11 cellular contexts compared by ENCODE assay signal in genomic region chr13:97275265-97275664, GRCh38. TPM values are rescaled to one million over a fixed set of nuclear protein-coding genes. Genes with fewer than 3 reads are reported as not detected.
DNase-seq lines count a peak whose midpoint lies in the region; ATAC-seq and TF ChIP-seq lines count a peak whose summit lies in the region.
"Had no signal": no experiment of that assay in that cellular context is flagged by ENCODE, and none has a peak within 500 bp of the region (broad histone marks: within the 10 kb centered on the region; RNA-seq: fewer than 3 reads in every experiment).

No MANE protein-coding gene starts in this region.

- peaks cover 75% of the 10 kb centered on the region for H3F3A ChIP-seq in GM23248 (ENCODE audit: insufficient read depth)

- in situ Hi-C loops in GM23248 (cut with MboI) = no loop called here

- H3K9me3 ChIP-seq in GM23248 (ENCODE audit: low read depth) (no peaks in the 10 kb centered on the region), ascending aorta (no peaks in the 10 kb centered on the region), left ventricle myocardium inferior (replicated peaks) (no peaks in the 10 kb centered on the region), skeletal muscle satellite cell (replicated peaks; ENCODE audit: low read length) (no peaks in the 10 kb centered on the region)

- H3K27me3 ChIP-seq in GM23248 (replicated peaks; ENCODE audit: insufficient read depth) (no peaks in the 10 kb centered on the region), ascending aorta (no peaks in the 10 kb centered on the region), left ventricle myocardium inferior (ENCODE audit: low read depth) (no peaks in the 10 kb centered on the region), skeletal muscle satellite cell (ENCODE audit: control insufficient read depth, insufficient read depth, low read length) (no peaks in the 10 kb centered on the region)

- H3K9me3 Mint-ChIP-seq in stimulated activated naive CD8-positive, alpha-beta T cell treated with anti-CD3 and anti-CD28 coated beads, Interleukin-15, amount 100 ng/mL, for 72 hours = no peaks in the 10 kb centered on the region

- peaks cover 75% of the 10 kb centered on the region for H3K79me2 ChIP-seq in GM23248 (ENCODE audit: insufficient read depth)

- no peaks in the 10 kb centered on the region for H3K27me3 Mint-ChIP-seq in stimulated activated naive CD8-positive, alpha-beta T cell treated with anti-CD3 and anti-CD28 coated beads, Interleukin-15, amount 100 ng/mL, for 72 hours

- WGBS in GM23248 (ENCODE audit: low coverage in 1 of 2, low lambda C conversion rate in 2 of 2, missing lambda C conversion rate in 2 of 2), 2 experiments = 0 to 1% methylated on average over 4 of the region's 4 CpGs

- H2AFZ ChIP-seq in GM23248 = no peak overlapping the region

- ATAC-seq in stimulated activated naive CD8-positive, alpha-beta T cell treated with anti-CD3 and anti-CD28 coated beads, Interleukin-15, amount 100 ng/mL, for 72 hours = no peak
- ATAC-seq in GM21723 (IDR thresholded peaks at IDR 0.05; ENCODE audit: unreplicated experiment) = no peak
- no peak for ATAC-seq in HG02885 (IDR thresholded peaks at IDR 0.05; ENCODE audit: poor library complexity, unreplicated experiment)

- peak overlapping the region; percentile 79 for H3K4me2 ChIP-seq in GM23248 (ENCODE audit: unreplicated experiment)
- peak overlapping the region; percentile 56 for H3K4me2 ChIP-seq in skeletal muscle satellite cell (ENCODE audit: low read length)

- H3K4me3 ChIP-seq in GM23248 = peak overlapping the region; percentile 51
- no peak overlapping the region for H3K4me3 ChIP-seq in ascending aorta
- H3K4me3 ChIP-seq in left ventricle myocardium inferior = no peak overlapping the region
- H3K4me3 ChIP-seq in skeletal muscle satellite cell (ENCODE audit: low read length) = peak overlapping the region; percentile 3

- H3K4me3 Mint-ChIP-seq in stimulated activated naive CD8-positive, alpha-beta T cell treated with anti-CD3 and anti-CD28 coated beads, Interleukin-15, amount 100 ng/mL, for 72 hours = no peak overlapping the region

- H3K27ac Mint-ChIP-seq in stimulated activated naive CD8-positive, alpha-beta T cell treated with anti-CD3 and anti-CD28 coated beads, Interleukin-15, amount 100 ng/mL, for 72 hours = no peak overlapping the region

- intact Hi-C loops in ascending aorta (cut with DNase I) = loop anchor here (5.0 to 10.0 kb wide), 2 partner anchors 163 to 700 kb away; no protein-coding TSS in a partner anchor
- intact Hi-C loops in left ventricle myocardium inferior (cut with micrococcal nuclease) = loop anchor here (10.0 kb wide), 1 partner anchor 50 kb away; the partner anchor contains the start of gene MBNL2

- peaks cover 30% of the 10 kb centered on the region for H3K4me1 Mint-ChIP-seq in stimulated activated naive CD8-positive, alpha-beta T cell treated with anti-CD3 and anti-CD28 coated beads, Interleukin-15, amount 100 ng/mL, for 72 hours

- peaks cover 9% of the 10 kb centered on the region; the same call in 1 of the 2 replicates for H3K36me3 ChIP-seq in GM23248 (ENCODE audit: low read depth)
- H3K36me3 ChIP-seq in ascending aorta = no peaks in the 10 kb centered on the region
- H3K36me3 ChIP-seq in left ventricle myocardium inferior = peaks cover 17% of the 10 kb centered on the region
- H3K36me3 ChIP-seq in skeletal muscle satellite cell (ENCODE audit: insufficient read depth, low read length) = no peaks in the 10 kb centered on the region

- TF ChIP-seq CTCF in ascending aorta (IDR thresholded peaks at IDR 0.05) (no peak), left ventricle myocardium inferior (IDR thresholded peaks at IDR 0.05; ENCODE audit: borderline replicate concordance) (no peak)

- H3K4me1 ChIP-seq in GM23248 (ENCODE audit: insufficient read depth) (peaks cover 81% of the 10 kb centered on the region), ascending aorta (peaks cover 23 to 46% of the 10 kb centered on the region in 2 donors), left ventricle myocardium inferior (peaks cover 99% of the 10 kb centered on the region), skeletal muscle satellite cell (ENCODE audit: control insufficient read depth, insufficient read depth, low read length) (peaks cover 64% of the 10 kb centered on the region)

- H3K9ac ChIP-seq in GM23248 (peak overlapping the region; percentile 49), skeletal muscle satellite cell (ENCODE audit: low read depth, low read length) (peak overlapping the region; percentile 32)

- H3K27ac ChIP-seq in GM23248 = peak overlapping the region; percentile 89
- peak overlapping the region; percentile 78 to 84 for H3K27ac ChIP-seq in ascending aorta
- H3K27ac ChIP-seq in left ventricle myocardium inferior (replicated peaks) = peak overlapping the region; percentile 65

- no peaks in the 10 kb centered on the region for H3K9me2 ChIP-seq in GM23248 (ENCODE audit: insufficient read depth)

- DNase-seq in GM23248 (peak; percentile 92), ascending aorta (ENCODE audit: low spot score in 2 of 2) (no peak), left ventricle myocardium inferior (no peak)
- no peak for DNase-seq in stimulated activated naive CD8-positive, alpha-beta T cell treated with anti-CD3 and anti-CD28 coated beads, Interleukin-15, amount 100 ng/mL, for 72 hours
- no peak for DNase-seq in effector CD4-positive, alpha-beta T cell
- DNase-seq: caudate nucleus, midbrain, NCI-H69 had no signal

- no peaks in the 10 kb centered on the region for H4K20me1 ChIP-seq in GM23248 (ENCODE audit: insufficient read depth)

RNA-seq across cellular contexts. Expression of gene MBNL2, which starts 53.1 kb away (rescaled TPM):
- 59.9 and 79.5 TPM in 2 replicates for total RNA-seq in GM23248 (2014; rRNA removed; shearing (Covaris generic))
- 46.7 and 49.1 TPM in 2 replicates for polyA plus RNA-seq in GM23248 (2016; fragmentation: Nextera tagmentation; extraction: Ambion mirVana)
- 38.7 TPM for total RNA-seq in ascending aorta
- total RNA-seq in left ventricle myocardium inferior = 76.5 TPM
- total RNA-seq in skeletal muscle satellite cell (2012; rRNA removed) = 28.6 and 29.7 TPM in 2 replicates

Comparison
In these comparisons a context has a peak if more than half of its experiments do, and no peak if none do; other contexts are left out.
1. H3K4me3 ChIP-seq: peak in GM23248 (single experiment) and skeletal muscle satellite cell (single experiment); none in ascending aorta (0 of 2) and left ventricle myocardium inferior (single experiment).
2. Peak in every context shown above with its lines, with median percentiles within 50 percentile points of each other: H3K27ac ChIP-seq.